In the genomic region with DNA sequence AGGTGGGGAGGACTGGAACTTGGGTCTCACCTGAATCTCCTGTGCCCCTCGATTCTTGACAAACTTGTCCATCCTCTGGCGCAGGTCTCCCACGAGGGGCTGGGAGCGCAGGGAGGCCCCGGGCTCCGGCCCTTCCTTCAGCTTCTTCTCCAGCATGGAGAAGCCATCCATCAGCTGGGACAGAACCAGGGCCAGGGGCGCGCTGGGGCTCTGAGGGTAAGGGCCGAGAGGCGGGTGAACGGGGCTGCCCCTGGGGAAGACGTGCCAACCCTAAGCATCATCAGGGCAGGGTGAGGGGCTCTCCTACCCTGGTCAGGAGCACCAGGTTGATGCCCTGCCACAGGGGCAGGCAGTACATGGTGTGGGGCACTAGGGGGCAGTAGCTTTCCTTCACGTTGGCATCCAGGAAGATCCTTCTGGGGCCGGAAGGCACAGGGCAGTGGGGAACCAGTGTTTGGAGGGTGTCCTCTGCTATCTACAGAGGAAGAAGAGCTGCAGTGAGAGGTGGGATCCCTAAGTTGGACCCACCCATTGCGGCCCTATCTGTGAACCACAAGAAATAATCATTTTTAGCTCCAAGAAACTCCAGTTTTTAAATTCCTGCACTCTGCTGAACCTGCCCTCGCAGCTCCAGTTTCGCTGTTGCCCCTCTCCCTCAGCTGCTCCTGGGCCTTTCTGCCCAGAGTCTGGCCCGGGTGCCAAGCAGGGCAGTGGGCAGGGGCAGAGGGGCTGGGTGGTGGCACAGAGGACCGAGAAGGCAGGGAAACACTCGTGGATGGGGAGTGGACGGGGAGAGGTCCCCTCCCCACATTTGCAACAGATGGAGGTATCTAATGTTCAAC, we compare ENCODE assay signal across 8 cellular contexts. TPM values are rescaled to one million over a fixed set of nuclear protein-coding genes. Genes with fewer than 3 reads are reported as not detected.
DNase-seq lines count a peak whose midpoint lies in the region; ATAC-seq and TF ChIP-seq lines count a peak whose summit lies in the region.

No MANE protein-coding gene starts in this region.

- H3K27ac Mint-ChIP-seq in activated T-helper 17 cell treated with anti-CD3 and anti-CD28 coated beads, Interleukin-2, amount 50 U/mL, for 72 hours: no peak overlapping the region

- peak; percentile 49; the same call in 1 of the 2 replicates for TF ChIP-seq CTCF in OCI-LY1 (IDR thresholded peaks at IDR 0.05; ENCODE audit: low read length)

- H3K27me3 ChIP-seq in OCI-LY1 (ENCODE audit: insufficient read depth, low read length): no peaks in the 10 kb centered on the region

- no peak overlapping the region for H2AFZ ChIP-seq in OCI-LY1 (ENCODE audit: low read length)

- no peaks in the 10 kb centered on the region for H3K9me2 ChIP-seq in OCI-LY1 (ENCODE audit: low read depth, low read length)

- H3K4me3 ChIP-seq in OCI-LY1 (ENCODE audit: low read depth, low read length, poor library complexity, severe bottlenecking): no peak overlapping the region

- H3K9me3 Mint-ChIP-seq in activated T-helper 17 cell treated with anti-CD3 and anti-CD28 coated beads, Interleukin-2, amount 50 U/mL, for 72 hours: no peaks in the 10 kb centered on the region

- no peaks in the 10 kb centered on the region for H4K20me1 ChIP-seq in OCI-LY1 (ENCODE audit: insufficient read depth, low read length)

- peaks cover 9% of the 10 kb centered on the region for H3K36me3 ChIP-seq in OCI-LY1 (ENCODE audit: insufficient read depth, low read length)

- peaks cover 54% of the 10 kb centered on the region for H3K36me3 Mint-ChIP-seq in activated T-helper 17 cell treated with anti-CD3 and anti-CD28 coated beads, Interleukin-2, amount 50 U/mL, for 72 hours (ENCODE audit: low read depth)

- intact Hi-C loops in left cardiac atrium (cut with DNase I): no loop called here

- peaks cover 3% of the 10 kb centered on the region for H3K4me1 Mint-ChIP-seq in activated T-helper 17 cell treated with anti-CD3 and anti-CD28 coated beads, Interleukin-2, amount 50 U/mL, for 72 hours

- H3K4me2 ChIP-seq in OCI-LY1 (ENCODE audit: low read length): no peak overlapping the region

- no peaks in the 10 kb centered on the region for H3K27me3 Mint-ChIP-seq in activated T-helper 17 cell treated with anti-CD3 and anti-CD28 coated beads, Interleukin-2, amount 50 U/mL, for 72 hours

- no peak overlapping the region for H3K4me3 Mint-ChIP-seq in activated T-helper 17 cell treated with anti-CD3 and anti-CD28 coated beads, Interleukin-2, amount 50 U/mL, for 72 hours

- no peaks in the 10 kb centered on the region for H3K4me1 ChIP-seq in OCI-LY1 (ENCODE audit: insufficient read depth, low read length, severe bottlenecking)

- H3K9me3 ChIP-seq in OCI-LY1 (ENCODE audit: low read length): no peaks in the 10 kb centered on the region

- ATAC-seq in HG02610 (IDR thresholded peaks at IDR 0.05; ENCODE audit: unreplicated experiment) (peak; percentile 74), left cardiac atrium (peak; percentile 20 to 63)
- peak; percentile 74 for ATAC-seq in activated T-helper 17 cell treated with anti-CD3 and anti-CD28 coated beads, Interleukin-2, amount 50 U/mL, for 72 hours (replicated peaks)

- DNase-seq in NOMO-1 (lab: John Stamatoyannopoulos, UW; ENCODE audit: unreplicated experiment in 2 of 2) (peak; percentile 7 to 37), NOMO-1 treated with dmso at 0.1 percent for 144 hours (lab: John Stamatoyannopoulos, UW; ENCODE audit: unreplicated experiment) (no peak), left cardiac atrium (no peak), NK-92 (lab: John Stamatoyannopoulos, UW; ENCODE audit: unreplicated experiment) (no peak)
- DNase-seq in stimulated activated CD4-positive, alpha-beta T cell treated with anti-CD3 and anti-CD28 coated beads, Interleukin-1b, Interleukin-23, amount 100 ng/mL, for 4 hours (ENCODE audit: low read depth in 2 of 2): peak; percentile 15 to 32

- no peaks in the 10 kb centered on the region for H3F3A ChIP-seq in OCI-LY1 (ENCODE audit: insufficient read depth, low read length)

- no peaks in the 10 kb centered on the region for H3K79me2 ChIP-seq in OCI-LY1 (ENCODE audit: insufficient read depth, low read length)

- no peak overlapping the region for H3K9ac ChIP-seq in OCI-LY1 (ENCODE audit: low read length)

- H3K27ac ChIP-seq in OCI-LY1 (ENCODE audit: low read depth, low read length, poor library complexity, severe bottlenecking): no peak overlapping the region

RNA-seq across cellular contexts. Expression of gene PYROXD2, which starts 10.8 kb away (rescaled TPM):
- 1 to 10 TPM; 5.1 to 7.0 TPM for total RNA-seq in activated T-helper 17 cell treated with anti-CD3 and anti-CD28 coated beads, Interleukin-2, amount 50 U/mL, for 72 hours
- total RNA-seq in left cardiac atrium: 1 to 10 TPM; 6.1 to 6.6 TPM

RNA-seq across cellular contexts. Expression of gene HPS1, which starts 21.0 kb away (rescaled TPM):
- total RNA-seq in activated T-helper 17 cell treated with anti-CD3 and anti-CD28 coated beads, Interleukin-2, amount 50 U/mL, for 72 hours: 10 to 100 TPM; 49.1 to 56.9 TPM
- total RNA-seq in left cardiac atrium: 10 to 100 TPM; 28.7 to 29.4 TPM

Comparison
In these comparisons a context has a peak if more than half of its experiments do, and no peak if none do; other contexts are left out.
1. DNase-seq: peak in NOMO-1 (2 of 2) and stimulated activated CD4-positive, alpha-beta T cell treated with anti-CD3 and anti-CD28 coated beads, Interleukin-1b, Interleukin-23, amount 100 ng/mL, for 4 hours (2 of 2); none in NOMO-1 treated with dmso at 0.1 percent for 144 hours (single experiment), left cardiac atrium (single experiment) and NK-92 (single experiment).
2. Peak in every context shown above with its lines, with median percentiles within 50 percentile points of each other: ATAC-seq.